ENCODE assay signal across 22 cellular contexts in genomic region chr5:16964821-16965220, GRCh38. TPM values are rescaled to one million over a fixed set of nuclear protein-coding genes. Genes with fewer than 3 reads are reported as not detected.
A peak's percentile ranks its signal among the peaks of the same experiment; 100 is the strongest.
DNase-seq lines count a peak whose midpoint lies in the region; FAIRE-seq and TF ChIP-seq lines count a peak whose summit lies in the region.
"Had no signal": no experiment of that assay in that cellular context is flagged by ENCODE, and none has a peak within 500 bp of the region (broad histone marks: within the 10 kb centered on the region; RNA-seq: fewer than 3 reads in every experiment).

No MANE protein-coding gene starts in this region.

- H3K9me1 ChIP-seq in keratinocyte (ENCODE audit: control insufficient read depth, extremely low read depth, insufficient read depth, low read length): no peaks in the 10 kb centered on the region

- H3K4me1 Mint-ChIP-seq in progenitor cell of endocrine pancreas (ENCODE audit: low read depth): peaks cover 1% of the 10 kb centered on the region
- H3K4me1 Mint-ChIP-seq: activated CD8-positive, alpha-beta memory T cell treated with anti-CD3 and anti-CD28 coated beads, Interleukin-2, amount 10 ng/mL, durations not matched to agents 7 days and 5 days; CD4-positive, alpha-beta memory T cell; immature natural killer cell had no signal

- H3K9me3 ChIP-seq in keratinocyte (ENCODE audit: control insufficient read depth, low read depth, low read length) (no peaks in the 10 kb centered on the region), osteoblast (ENCODE audit: low read depth, low read length) (no peaks in the 10 kb centered on the region)
- H3K9me3 ChIP-seq: heart right ventricle, neutrophil, right atrium auricular region had no signal

- dilution Hi-C loops in keratinocyte (cut with MboI; ENCODE audit: extremely low pct_ligation_motif_present, low sequenced_read_pairs): no loop called here

- H3K27me3 ChIP-seq in keratinocyte (ENCODE audit: control insufficient read depth, extremely low read depth, insufficient read depth, low read length) (no peaks in the 10 kb centered on the region), osteoblast (ENCODE audit: insufficient read depth, low read length) (no peaks in the 10 kb centered on the region)
- H3K27me3 ChIP-seq: heart right ventricle, right atrium auricular region had no signal

- H3K4me2 ChIP-seq in keratinocyte (ENCODE audit: control insufficient read depth, extremely low read depth, insufficient read depth, low read depth, low read length) (peak overlapping the region; percentile 37), osteoblast (ENCODE audit: insufficient read depth, low read length) (peak overlapping the region; percentile 60)

- H3K9me3 Mint-ChIP-seq in progenitor cell of endocrine pancreas (ENCODE audit: low read depth): no peaks in the 10 kb centered on the region
- H3K9me3 Mint-ChIP-seq: activated T-helper 2 cell treated with anti-CD3 and anti-CD28 coated beads, Interferon-gamma antibody, Interleukin-2, Interleukin-4, amounts not matched to agents 10 μg/mL and 5 μg/mL and 100 μg/mL, durations not matched to agents 14 hours and 24 hours and 36 hours; H9 had no signal

- TF ChIP-seq CTCF in keratinocyte (optimal IDR thresholded peaks at IDR 0.05 in 1 of 3, IDR thresholded peaks at IDR 0.05 in 1 of 3, conservative IDR thresholded peaks at IDR 0.05 in 1 of 3; ENCODE audit: extremely low read depth in 1 of 3, insufficient read depth in 2 of 3, low read length in 3 of 3) (no peak), osteoblast (IDR thresholded peaks at IDR 0.05; ENCODE audit: extremely low read depth, low read depth, low read length) (no peak), progenitor cell of endocrine pancreas (IDR thresholded peaks at IDR 0.05; ENCODE audit: unreplicated experiment) (no peak)

- DNase-seq in EL: peak; percentile 40
- DNase-seq in MV-4-11 (lab: John Stamatoyannopoulos, UW): peak; percentile 37
- no peak for DNase-seq in keratinocyte (ENCODE audit: low read depth, low spot score)
- DNase-seq in osteoblast (ENCODE audit: insufficient read length, low spot score, missing footprints): no peak
- no peak for DNase-seq in NCI-H1105 treated with DMSO at 0.1 percent for 48 hours (lab: John Stamatoyannopoulos, UW)
- no peak for DNase-seq in frontal cortex (ENCODE audit: low spot score in 2 of 2)
- no peak for DNase-seq in progenitor cell of endocrine pancreas (ENCODE audit: low spot score, unreplicated experiment)
- no peak for DNase-seq in activated T-cell treated with anti-CD3 and anti-CD28 coated beads, Interleukin-2, amount 50 U/mL, for 48 hours
- DNase-seq: activated CD8-positive, alpha-beta memory T cell treated with anti-CD3 and anti-CD28 coated beads, Interleukin-2, amount 10 ng/mL, durations not matched to agents 7 days and 5 days; CD4-positive, alpha-beta memory T cell; DMS79; effector CD8-positive, alpha-beta T cell; H9; heart right ventricle; immature natural killer cell; midbrain; NCI-H146; NCI-H82; stimulated activated naive CD8-positive, alpha-beta T cell treated with anti-CD3 and anti-CD28 coated beads, Interleukin-15, Interleukin-2, amounts not matched to agents 100 U/mL and 50 U/mL, for 24 hours had no signal

- H3K27me3 Mint-ChIP-seq in progenitor cell of endocrine pancreas: no peaks in the 10 kb centered on the region
- H3K27me3 Mint-ChIP-seq: activated CD8-positive, alpha-beta memory T cell treated with anti-CD3 and anti-CD28 coated beads, Interleukin-2, amount 10 ng/mL, durations not matched to agents 7 days and 5 days; CD4-positive, alpha-beta memory T cell had no signal

- H3K4me3 Mint-ChIP-seq in progenitor cell of endocrine pancreas (ENCODE audit: low read depth): no peak overlapping the region
- H3K4me3 Mint-ChIP-seq: activated CD8-positive, alpha-beta memory T cell treated with anti-CD3 and anti-CD28 coated beads, Interleukin-2, amount 10 ng/mL, durations not matched to agents 7 days and 5 days; CD4-positive, alpha-beta memory T cell; H9; immature natural killer cell had no signal

- H3K27ac ChIP-seq in keratinocyte (ENCODE audit: control insufficient read depth, insufficient read depth, low read length) (no peak overlapping the region), osteoblast (ENCODE audit: low read depth, low read length) (no peak overlapping the region)
- H3K27ac ChIP-seq: heart right ventricle, neutrophil, right atrium auricular region had no signal

- H3K4me3 ChIP-seq in keratinocyte (ENCODE audit: control insufficient read depth in 2 of 3, extremely low read depth in 1 of 3, insufficient read depth in 2 of 3, low read depth in 1 of 3, low read length in 3 of 3) (no peak overlapping the region), osteoblast (ENCODE audit: insufficient read depth, low read length) (peak overlapping the region; percentile 19)
- H3K4me3 ChIP-seq: heart right ventricle, right atrium auricular region had no signal

- no peak overlapping the region for H3K27ac Mint-ChIP-seq in progenitor cell of endocrine pancreas
- H3K27ac Mint-ChIP-seq: activated CD8-positive, alpha-beta memory T cell treated with anti-CD3 and anti-CD28 coated beads, Interleukin-2, amount 10 ng/mL, durations not matched to agents 7 days and 5 days; activated T-helper 2 cell treated with anti-CD3 and anti-CD28 coated beads, Interferon-gamma antibody, Interleukin-2, Interleukin-4, amounts not matched to agents 10 μg/mL and 5 μg/mL and 100 μg/mL, durations not matched to agents 14 hours and 24 hours and 36 hours; CD4-positive, alpha-beta memory T cell; immature natural killer cell had no signal

- H3K36me3 ChIP-seq in keratinocyte (ENCODE audit: control insufficient read depth in 2 of 2, extremely low read depth in 1 of 2, insufficient read depth in 2 of 2, low read length in 2 of 2): no peaks in the 10 kb centered on the region
- no peaks in the 10 kb centered on the region for H3K36me3 ChIP-seq in osteoblast (ENCODE audit: insufficient read depth, low read length)
- H3K36me3 ChIP-seq: heart right ventricle, neutrophil, right atrium auricular region had no signal

- H4K20me1 ChIP-seq in keratinocyte (ENCODE audit: control insufficient read depth, extremely low read depth, insufficient read depth, low read length): no peaks in the 10 kb centered on the region
- H4K20me1 ChIP-seq in osteoblast (ENCODE audit: insufficient read depth, low read length): no peaks in the 10 kb centered on the region

- no peaks in the 10 kb centered on the region for H3K36me3 Mint-ChIP-seq in progenitor cell of endocrine pancreas (ENCODE audit: insufficient read depth)
- H3K36me3 Mint-ChIP-seq: activated CD8-positive, alpha-beta memory T cell treated with anti-CD3 and anti-CD28 coated beads, Interleukin-2, amount 10 ng/mL, durations not matched to agents 7 days and 5 days; CD4-positive, alpha-beta memory T cell; immature natural killer cell had no signal

- no peaks in the 10 kb centered on the region for H3K79me2 ChIP-seq in keratinocyte (ENCODE audit: control insufficient read depth, insufficient read depth, low read length)
- H3K79me2 ChIP-seq in osteoblast (ENCODE audit: insufficient read depth, low read length): no peaks in the 10 kb centered on the region

- FAIRE-seq in keratinocyte (lab: Jason Lieb, UNC) (peak; percentile 44), frontal cortex (lab: Jason Lieb, UNC) (no peak)

- peaks cover 7% of the 10 kb centered on the region for H3K4me1 ChIP-seq in keratinocyte (ENCODE audit: control insufficient read depth, extremely low read depth, insufficient read depth, low read length)
- H3K4me1 ChIP-seq in osteoblast (ENCODE audit: insufficient read depth, low read length): peaks cover 8% of the 10 kb centered on the region
- H3K4me1 ChIP-seq: heart right ventricle, right atrium auricular region had no signal

- H3K9ac ChIP-seq in keratinocyte (ENCODE audit: control insufficient read depth, extremely low read depth, insufficient read depth, low read length): no peak overlapping the region

- peak overlapping the region; percentile 15 for H2AFZ ChIP-seq in keratinocyte (ENCODE audit: control insufficient read depth, low read length)
- H2AFZ ChIP-seq in osteoblast (ENCODE audit: low read length): peak overlapping the region; percentile 66

RNA-seq across cellular contexts. Expression of gene MYO10, which starts 28.7 kb away (rescaled TPM):
- polyA plus RNA-seq in keratinocyte: 16.1 to 22.5 TPM (median 22.0 TPM) in 3 replicates
- 28.7 TPM for polyA plus RNA-seq in keratinocyte (2011; ENCODE audit: low read depth)
- 20.3 and 20.9 TPM in 2 replicates for polyA plus RNA-seq in keratinocyte (2011; cell fraction: cytosol; rRNA removed)
- 53.3 and 53.4 TPM in 2 replicates for polyA plus RNA-seq in keratinocyte (2011; cell fraction: nucleus; rRNA removed)
- 14.8 and 47.7 TPM in 2 replicates for polyA plus RNA-seq in keratinocyte (2012; ENCODE audit: low replicate concordance)
- polyA minus RNA-seq in keratinocyte: 43.8 to 125 TPM (median 75.8 TPM) in 3 replicates
- polyA minus RNA-seq in keratinocyte (2011; cell fraction: cytosol; rRNA and poly(A)+ RNA removed): 44.9 TPM
- polyA minus RNA-seq in keratinocyte (2011; cell fraction: nucleus; rRNA and poly(A)+ RNA removed): 59.8 and 125 TPM in 2 replicates
- total RNA-seq in osteoblast: 40.9 and 43.6 TPM in 2 replicates
- 25.3 TPM for total RNA-seq in frontal cortex
- total RNA-seq in progenitor cell of endocrine pancreas: 81.6 and 88.0 TPM in 2 replicates
- total RNA-seq: activated CD8-positive, alpha-beta memory T cell treated with anti-CD3 and anti-CD28 coated beads, Interleukin-2, amount 10 ng/mL, durations not matched to agents 7 days and 5 days had no signal
- polyA plus RNA-seq: immature natural killer cell had no signal

Comparison
In these comparisons a context has a peak if more than half of its experiments do, and no peak if none do; other contexts are left out.
1. DNase-seq: peak in EL (single experiment) and MV-4-11 (single experiment); none in keratinocyte (single experiment), osteoblast (single experiment), NCI-H1105 treated with DMSO at 0.1 percent for 48 hours (single experiment), frontal cortex (0 of 2), progenitor cell of endocrine pancreas (single experiment) and activated T-cell treated with anti-CD3 and anti-CD28 coated beads, Interleukin-2, amount 50 U/mL, for 48 hours (0 of 2).